ENCODE assay signal across 12 cellular contexts in genomic region chr14:100827140-100827517, GRCh38. TPM values are rescaled to one million over a fixed set of nuclear protein-coding genes. Genes with fewer than 3 reads are reported as not detected.
DNase-seq lines count a peak whose midpoint lies in the region; ATAC-seq and TF ChIP-seq lines count a peak whose summit lies in the region.
"Had no signal": no experiment of that assay in that cellular context is flagged by ENCODE, and none has a peak within 500 bp of the region (broad histone marks: within the 10 kb centered on the region; RNA-seq: fewer than 3 reads in every experiment).

No MANE protein-coding gene starts in this region.

- TF ChIP-seq CTCF in RWPE2 (IDR thresholded peaks at IDR 0.05; ENCODE audit: poor library complexity, severe bottlenecking), result no peak
- peak; percentile 44 for TF ChIP-seq CTCF in retinal pigment epithelial cell (conservative IDR thresholded peaks at IDR 0.05; ENCODE audit: low read depth, low read length)

- no peak for ATAC-seq in RWPE2 (ENCODE audit: low read depth)
- no peak for ATAC-seq in GM21528 (IDR thresholded peaks at IDR 0.05; ENCODE audit: low FRiP score, unreplicated experiment)

- H3K27ac ChIP-seq in RWPE2 (ENCODE audit: poor library complexity, severe bottlenecking), result peak overlapping the region; percentile 8

- H3K36me3 ChIP-seq in RWPE2 (ENCODE audit: low read depth), result peaks cover 20% of the 10 kb centered on the region
- no peaks in the 10 kb centered on the region for H3K36me3 ChIP-seq in H7 (replicated peaks; ENCODE audit: control insufficient read depth, insufficient read depth, low read length)
- H3K36me3 ChIP-seq: MG63 had no signal

- H3K27ac Mint-ChIP-seq in activated CD4-positive, alpha-beta T cell treated with anti-CD3 and anti-CD28 coated beads, Interleukin-2, amount 10 ng/mL, durations not matched to agents 7 days and 5 days, result no peak overlapping the region

- no peak overlapping the region for H3K4me3 Mint-ChIP-seq in activated CD4-positive, alpha-beta T cell treated with anti-CD3 and anti-CD28 coated beads, Interleukin-2, amount 10 ng/mL, durations not matched to agents 7 days and 5 days

- peaks cover 4% of the 10 kb centered on the region for H3K4me1 ChIP-seq in RWPE2 (ENCODE audit: insufficient read depth, poor library complexity, severe bottlenecking)

- H3K36me3 Mint-ChIP-seq in activated CD4-positive, alpha-beta T cell treated with anti-CD3 and anti-CD28 coated beads, Interleukin-2, amount 10 ng/mL, durations not matched to agents 7 days and 5 days (ENCODE audit: low read depth), result no peaks in the 10 kb centered on the region

- peaks cover 40% of the 10 kb centered on the region for H3K27me3 Mint-ChIP-seq in activated CD4-positive, alpha-beta T cell treated with anti-CD3 and anti-CD28 coated beads, Interleukin-2, amount 10 ng/mL, durations not matched to agents 7 days and 5 days

- H3K9me3 ChIP-seq in RWPE2 (ENCODE audit: severe bottlenecking), result peaks cover 1% of the 10 kb centered on the region
- H3K9me3 ChIP-seq: MG63 had no signal

- H3K9me3 Mint-ChIP-seq in activated CD4-positive, alpha-beta T cell treated with anti-CD3 and anti-CD28 coated beads, Interleukin-2, amount 10 ng/mL, durations not matched to agents 7 days and 5 days, result peaks cover 4% of the 10 kb centered on the region

- H3K27me3 ChIP-seq in RWPE2 (ENCODE audit: insufficient read depth, poor library complexity, severe bottlenecking) (no peaks in the 10 kb centered on the region), H7 (ENCODE audit: control insufficient read depth, insufficient read depth, low read length) (no peaks in the 10 kb centered on the region)
- H3K27me3 ChIP-seq: MG63 had no signal

- peak; percentile 48 for DNase-seq in EH (ENCODE audit: low read depth)
- no peak for DNase-seq in RWPE2 (ENCODE audit: low spot score)
- peak; percentile 34 for DNase-seq in fibroblast of gingiva (ENCODE audit: low read depth)
- DNase-seq in retinal pigment epithelial cell (ENCODE audit: low read depth), result no peak
- no peak for DNase-seq in D341Med (ENCODE audit: low spot score)
- DNase-seq in H7, result no peak
- no peak for DNase-seq in activated CD4-positive, alpha-beta T cell treated with anti-CD3 and anti-CD28 coated beads, Interleukin-2, amount 10 ng/mL, durations not matched to agents 7 days and 5 days
- DNase-seq: activated CD4-positive, alpha-beta T cell treated with anti-CD3 and anti-CD28 coated beads for 4 hours; amniotic stem cell; MG63 had no signal

- H3K4me1 Mint-ChIP-seq in activated CD4-positive, alpha-beta T cell treated with anti-CD3 and anti-CD28 coated beads, Interleukin-2, amount 10 ng/mL, durations not matched to agents 7 days and 5 days, result peaks cover 2% of the 10 kb centered on the region

- POLR2A ChIA-PET in activated CD4-positive, alpha-beta T cell treated with anti-CD3 and anti-CD28 coated beads, Interleukin-2, amount 10 ng/mL, durations not matched to agents 7 days and 5 days (lab: Charles Lee), result no interaction called here

- CTCF ChIA-PET in activated CD4-positive, alpha-beta T cell treated with anti-CD3 and anti-CD28 coated beads, Interleukin-2, amount 10 ng/mL, durations not matched to agents 7 days and 5 days (lab: Charles Lee), result no interaction called here

- H3K4me3 ChIP-seq in RWPE2 (ENCODE audit: severe bottlenecking) (peak overlapping the region; percentile 45), retinal pigment epithelial cell (ENCODE audit: low read length) (peak overlapping the region; percentile 55), H7 (ENCODE audit: insufficient read depth, low read depth, low read length) (no peak overlapping the region)
- H3K4me3 ChIP-seq: MG63 had no signal

RNA-seq across cellular contexts. Expression of gene MEG3, which starts 1.2 kb away (rescaled TPM):
- total RNA-seq in H7 (2014; rRNA removed; shearing (Covaris generic)), result 0.04 and 0.31 TPM in 2 replicates
- not detected for total RNA-seq in activated CD4-positive, alpha-beta T cell treated with anti-CD3 and anti-CD28 coated beads, Interleukin-2, amount 10 ng/mL, durations not matched to agents 7 days and 5 days
- total RNA-seq: OCI-LY7 had no signal

Comparison
In these comparisons a context has a peak if more than half of its experiments do, and no peak if none do; other contexts are left out.
1. DNase-seq: peak in EH (single experiment) and fibroblast of gingiva (single experiment); none in RWPE2 (single experiment), retinal pigment epithelial cell (single experiment), D341Med (single experiment), H7 (single experiment) and activated CD4-positive, alpha-beta T cell treated with anti-CD3 and anti-CD28 coated beads, Interleukin-2, amount 10 ng/mL, durations not matched to agents 7 days and 5 days (single experiment).